Comparison of ENCODE assay signal across 1 cellular context in the genomic region with DNA sequence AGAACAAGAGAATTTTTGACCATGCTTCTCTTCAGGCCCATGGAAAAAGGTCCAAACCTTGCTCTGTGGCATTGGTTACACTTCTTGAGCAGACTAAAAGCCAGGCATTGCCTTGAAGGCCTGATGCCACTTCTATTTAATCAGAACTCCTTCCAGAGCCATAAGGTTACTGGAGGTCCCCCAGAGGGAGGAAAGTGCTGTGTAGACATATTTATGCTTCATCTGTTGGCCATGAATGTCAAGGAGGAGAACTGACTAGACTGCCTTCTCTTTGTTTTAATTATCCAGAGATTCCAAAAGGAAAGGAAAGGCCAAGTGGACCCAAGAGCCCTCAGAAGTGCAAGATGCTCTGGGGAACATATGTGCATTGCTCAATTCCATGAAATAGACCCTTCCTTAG.
TF ChIP-seq lines count a peak whose summit lies in the region.

No MANE protein-coding gene starts in this region.

TF ChIP-seq in HepG2, 621 proteins besides CTCF, POLR2A, EP300 and RAD21 (continued from another document):
- TF ChIP-seq, protein P1, sequence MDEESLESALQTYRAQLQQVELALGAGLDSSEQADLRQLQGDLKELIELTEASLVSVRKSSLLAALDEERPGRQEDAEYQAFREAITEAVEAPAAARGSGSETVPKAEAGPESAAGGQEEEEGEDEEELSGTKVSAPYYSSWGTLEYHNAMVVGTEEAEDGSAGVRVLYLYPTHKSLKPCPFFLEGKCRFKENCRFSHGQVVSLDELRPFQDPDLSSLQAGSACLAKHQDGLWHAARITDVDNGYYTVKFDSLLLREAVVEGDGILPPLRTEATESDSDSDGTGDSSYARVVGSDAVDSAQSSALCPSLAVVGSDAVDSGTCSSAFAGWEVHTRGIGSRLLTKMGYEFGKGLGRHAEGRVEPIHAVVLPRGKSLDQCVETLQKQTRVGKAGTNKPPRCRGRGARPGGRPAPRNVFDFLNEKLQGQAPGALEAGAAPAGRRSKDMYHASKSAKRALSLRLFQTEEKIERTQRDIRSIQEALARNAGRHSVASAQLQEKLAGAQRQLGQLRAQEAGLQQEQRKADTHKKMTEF (CRISPR knock-in tag; IDR thresholded peaks at IDR 0.05), result no peak
- TF ChIP-seq ZEB1 (IDR thresholded peaks at IDR 0.05; ENCODE audit: insufficient replicate concordance, low read depth), result no peak
